31 cellular contexts compared by ENCODE assay signal in the genomic region with DNA sequence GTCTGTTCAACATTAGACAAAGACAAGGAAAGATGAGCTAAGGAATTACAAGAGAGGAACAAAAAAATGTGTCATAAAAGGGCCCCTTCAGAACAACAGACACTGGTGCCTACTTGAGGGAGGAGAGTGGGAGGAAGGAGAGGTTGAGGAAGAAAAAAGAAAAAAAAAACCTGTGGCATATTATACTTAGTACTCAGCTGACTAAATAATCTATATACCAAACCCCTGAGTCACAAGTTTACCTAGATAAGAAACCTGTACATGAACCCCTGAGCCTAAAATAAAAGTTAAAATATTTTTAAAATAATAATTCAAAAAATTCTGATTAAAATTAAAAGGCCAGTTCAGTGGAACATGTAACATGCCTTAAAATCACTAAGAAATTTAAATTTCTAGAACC.
DNase-seq lines count a peak whose midpoint lies in the region; ATAC-seq and TF ChIP-seq lines count a peak whose summit lies in the region.
"Had no signal": no experiment of that assay in that cellular context is flagged by ENCODE, and none has a peak within 500 bp of the region (broad histone marks: within the 10 kb centered on the region; RNA-seq: fewer than 3 reads in every experiment).

No MANE protein-coding gene starts in this region.

- H3K79me2 ChIP-seq in PC-3 (ENCODE audit: low read length) = no peaks in the 10 kb centered on the region
- H3K79me2 ChIP-seq in osteoblast (ENCODE audit: insufficient read depth, low read length) = no peaks in the 10 kb centered on the region

- ATAC-seq in activated CD8-positive, alpha-beta memory T cell treated with anti-CD3 and anti-CD28 coated beads, Interleukin-2, amount 10 ng/mL, durations not matched to agents 7 days and 5 days = no peak
- ATAC-seq in PC-3 (peak; percentile 54), HG02763 (IDR thresholded peaks at IDR 0.05; ENCODE audit: unreplicated experiment) (no peak)
- ATAC-seq: activated CD8-positive, alpha-beta T cell treated with anti-CD3 and anti-CD28 coated beads, Interleukin-2, amount 10 ng/mL, durations not matched to agents 7 days and 5 days; gastroesophageal sphincter; HCT116; left colon; stimulated activated naive B cell treated with anti-CD40 and anti-IgM and Interleukin-4, amounts not matched to agents 10 μg/mL and 1 μg/mL and 100 μg/mL, for 72 hours had no signal

- no peak for TF ChIP-seq CTCF in PC-3 (conservative IDR thresholded peaks at IDR 0.05; ENCODE audit: low read depth, low read length)
- no peak for TF ChIP-seq CTCF in chondrocyte (IDR thresholded peaks at IDR 0.05)
- no peak for TF ChIP-seq CTCF in osteoblast (IDR thresholded peaks at IDR 0.05; ENCODE audit: extremely low read depth, low read depth, low read length)

- H3K9me2 ChIP-seq in PC-3 (replicated peaks; ENCODE audit: low read length) = no peaks in the 10 kb centered on the region

- H3K9me3 ChIP-seq in PC-3 (ENCODE audit: low read length) = no peaks in the 10 kb centered on the region
- no peaks in the 10 kb centered on the region for H3K9me3 ChIP-seq in osteoblast (ENCODE audit: low read depth, low read length)
- H3K9me3 ChIP-seq: gastroesophageal sphincter, ovary, suprapubic skin had no signal

- H3K4me1 ChIP-seq in PC-3 (ENCODE audit: insufficient read depth, low read length) (peaks cover 10% of the 10 kb centered on the region; the same call in 1 of the 2 replicates), osteoblast (ENCODE audit: insufficient read depth, low read length) (peaks cover 37% of the 10 kb centered on the region)

- H3K9me3 Mint-ChIP-seq in activated CD8-positive, alpha-beta memory T cell treated with anti-CD3 and anti-CD28 coated beads, Interleukin-2, amount 10 ng/mL, durations not matched to agents 7 days and 5 days (ENCODE audit: low read depth) = no peaks in the 10 kb centered on the region
- H3K9me3 Mint-ChIP-seq in chondrocyte (ENCODE audit: low read depth) = no peaks in the 10 kb centered on the region
- H3K9me3 Mint-ChIP-seq: stimulated activated naive B cell treated with anti-CD40 and anti-IgM and Interleukin-4, amounts not matched to agents 10 μg/mL and 1 μg/mL and 100 μg/mL, for 72 hours had no signal

- no peaks in the 10 kb centered on the region for H4K20me1 ChIP-seq in PC-3 (ENCODE audit: low read length)
- no peaks in the 10 kb centered on the region for H4K20me1 ChIP-seq in osteoblast (ENCODE audit: insufficient read depth, low read length)

- H3K27me3 ChIP-seq in PC-3 (ENCODE audit: low read length) (no peaks in the 10 kb centered on the region), osteoblast (ENCODE audit: insufficient read depth, low read length) (no peaks in the 10 kb centered on the region)
- H3K27me3 ChIP-seq: brain microvascular endothelial cell, gastroesophageal sphincter, ovary, suprapubic skin had no signal

- H3K27ac ChIP-seq in PC-3 (ENCODE audit: low read length) (no peak overlapping the region), osteoblast (ENCODE audit: low read depth, low read length) (peak overlapping the region; percentile 58)
- H3K27ac ChIP-seq: 22Rv1, brain microvascular endothelial cell, gastroesophageal sphincter, ovary, suprapubic skin, WERI-Rb-1 had no signal

- no peak overlapping the region for H3K9ac ChIP-seq in PC-3 (ENCODE audit: low read length)

- H3K4me3 ChIP-seq in PC-3 (ENCODE audit: low read length) (no peak overlapping the region), osteoblast (ENCODE audit: insufficient read depth, low read length) (no peak overlapping the region)
- H3K4me3 ChIP-seq: gastroesophageal sphincter, ovary, suprapubic skin had no signal

- POLR2A ChIA-PET in PC-3 (lab: Charles Lee; ENCODE audit: unreplicated experiment) = no interaction called here

- peaks cover 4% of the 10 kb centered on the region for H3K4me1 Mint-ChIP-seq in activated CD8-positive, alpha-beta memory T cell treated with anti-CD3 and anti-CD28 coated beads, Interleukin-2, amount 10 ng/mL, durations not matched to agents 7 days and 5 days
- H3K4me1 Mint-ChIP-seq in chondrocyte (ENCODE audit: low read depth) = peaks cover 39% of the 10 kb centered on the region

- intact Hi-C loops in PC-3 (cut with micrococcal nuclease) = no loop called here

- H3K4me2 ChIP-seq in PC-3 (ENCODE audit: low read length) = no peak overlapping the region
- H3K4me2 ChIP-seq in osteoblast (ENCODE audit: insufficient read depth, low read length) = no peak overlapping the region

- H3K27ac Mint-ChIP-seq in activated CD8-positive, alpha-beta memory T cell treated with anti-CD3 and anti-CD28 coated beads, Interleukin-2, amount 10 ng/mL, durations not matched to agents 7 days and 5 days = peak overlapping the region; percentile 9
- peak overlapping the region; percentile 41 for H3K27ac Mint-ChIP-seq in chondrocyte (ENCODE audit: unreplicated experiment)
- H3K27ac Mint-ChIP-seq: activated CD8-positive, alpha-beta T cell treated with anti-CD3 and anti-CD28 coated beads, Interleukin-2, amount 10 ng/mL, durations not matched to agents 7 days and 5 days; stimulated activated naive B cell treated with anti-CD40 and anti-IgM and Interleukin-4, amounts not matched to agents 10 μg/mL and 1 μg/mL and 100 μg/mL, for 72 hours had no signal

- no peak overlapping the region for H2AFZ ChIP-seq in PC-3 (ENCODE audit: low read length)
- no peak overlapping the region for H2AFZ ChIP-seq in osteoblast (ENCODE audit: low read length)

- no peak overlapping the region for H3K4me3 Mint-ChIP-seq in activated CD8-positive, alpha-beta memory T cell treated with anti-CD3 and anti-CD28 coated beads, Interleukin-2, amount 10 ng/mL, durations not matched to agents 7 days and 5 days
- H3K4me3 Mint-ChIP-seq in chondrocyte (ENCODE audit: unreplicated experiment) = no peak overlapping the region
- H3K4me3 Mint-ChIP-seq: activated CD8-positive, alpha-beta T cell treated with anti-CD3 and anti-CD28 coated beads, Interleukin-2, amount 10 ng/mL, durations not matched to agents 7 days and 5 days; stimulated activated naive B cell treated with anti-CD40 and anti-IgM and Interleukin-4, amounts not matched to agents 10 μg/mL and 1 μg/mL and 100 μg/mL, for 72 hours had no signal

- no peak for DNase-seq in activated CD8-positive, alpha-beta memory T cell treated with anti-CD3 and anti-CD28 coated beads, Interleukin-2, amount 10 ng/mL, durations not matched to agents 7 days and 5 days
- no peak for DNase-seq in activated CD8-positive, alpha-beta memory T cell treated with anti-CD3 and anti-CD28 coated beads, Interleukin-2, amount 50 U/mL, for 4 hours
- DNase-seq in PC-3 = peak; percentile 26
- DNase-seq in chondrocyte (ENCODE audit: low spot score) = no peak
- no peak for DNase-seq in osteoblast (ENCODE audit: insufficient read length, low spot score, missing footprints)
- no peak for DNase-seq in HK-2 (ENCODE audit: unreplicated experiment)
- no peak for DNase-seq in NCI-H1694 treated with DMSO at 0.1 percent for 48 hours (lab: John Stamatoyannopoulos, UW)
- DNase-seq: activated CD4-positive, alpha-beta T cell treated with anti-CD3 and anti-CD28 coated beads for 4 hours; activated CD8-positive, alpha-beta T cell treated with anti-CD3 and anti-CD28 coated beads, Interleukin-2, amount 10 ng/mL, durations not matched to agents 7 days and 5 days; activated effector memory CD4-positive, alpha-beta T cell treated with anti-CD3 and anti-CD28 coated beads, Interleukin-2, amount 50 U/mL, for 16 hours; activated T-cell treated with anti-CD3 and anti-CD28 coated beads for 4 hours; brain microvascular endothelial cell; C1 segment of cervical spinal cord; COR-L47; hippocampal formation; KBM-7; left colon; MM.1S; NCI-H2081; NCI-H526; ovary; SHP77 treated with DMSO at 0.1 percent for 48 hours; stimulated activated naive B cell treated with anti-CD40 and anti-IgM and Interleukin-4, amounts not matched to agents 10 μg/mL and 1 μg/mL and 100 μg/mL, for 72 hours; SW 1271; T-helper 9 cell; WERI-Rb-1 had no signal

- CTCF ChIA-PET in activated CD8-positive, alpha-beta memory T cell treated with anti-CD3 and anti-CD28 coated beads, Interleukin-2, amount 10 ng/mL, durations not matched to agents 7 days and 5 days (lab: Charles Lee) = no interaction called here
- CTCF ChIA-PET in PC-3 (lab: Charles Lee) = no interaction called here

- H3K36me3 ChIP-seq in PC-3 (ENCODE audit: low read depth, low read length) = 0 out of 2 replicates have a peak, but pooled peaks cover 4% of the 10 kb centered on the region
- peaks cover 2% of the 10 kb centered on the region for H3K36me3 ChIP-seq in osteoblast (ENCODE audit: insufficient read depth, low read length)
- H3K36me3 ChIP-seq: ovary had no signal

- BruUV-seq in PC-3 (replicated peaks; lab: Mats Ljungman, UMichigan) = no TSS peak

- peaks cover 21% of the 10 kb centered on the region for H3K36me3 Mint-ChIP-seq in activated CD8-positive, alpha-beta memory T cell treated with anti-CD3 and anti-CD28 coated beads, Interleukin-2, amount 10 ng/mL, durations not matched to agents 7 days and 5 days
- peaks cover 6% of the 10 kb centered on the region for H3K36me3 Mint-ChIP-seq in chondrocyte (ENCODE audit: low read depth)

- H3K27me3 Mint-ChIP-seq in activated CD8-positive, alpha-beta memory T cell treated with anti-CD3 and anti-CD28 coated beads, Interleukin-2, amount 10 ng/mL, durations not matched to agents 7 days and 5 days = no peaks in the 10 kb centered on the region
- H3K27me3 Mint-ChIP-seq in chondrocyte (ENCODE audit: low read depth) = no peaks in the 10 kb centered on the region
- H3K27me3 Mint-ChIP-seq: stimulated activated naive B cell treated with anti-CD40 and anti-IgM and Interleukin-4, amounts not matched to agents 10 μg/mL and 1 μg/mL and 100 μg/mL, for 72 hours had no signal

- no peaks in the 10 kb centered on the region for H3F3A ChIP-seq in PC-3 (ENCODE audit: low read length, unreplicated experiment)
